In genomic region chr16:3056336-3057180, GRCh38 we compare ENCODE assay signal across 18 cellular contexts. TPM values are rescaled to one million over a fixed set of nuclear protein-coding genes. Genes with fewer than 3 reads are reported as not detected.
DNase-seq lines count a peak whose midpoint lies in the region; ATAC-seq, FAIRE-seq and TF ChIP-seq lines count a peak whose summit lies in the region.
"Had no signal": no experiment of that assay in that cellular context is flagged by ENCODE, and none has a peak within 500 bp of the region (broad histone marks: within the 10 kb centered on the region; RNA-seq: fewer than 3 reads in every experiment).

No MANE protein-coding gene starts in this region.

- no peaks in the 10 kb centered on the region for H3K9me3 Mint-ChIP-seq in central memory CD8-positive, alpha-beta T cell
- H3K9me3 Mint-ChIP-seq in stimulated activated effector memory CD8-positive, alpha-beta T cell treated with anti-CD3 and anti-CD28 coated beads, Interleukin-12 subunit alpha, Interleukin-12 subunit beta, amount 100 ng/mL, for 72 hours, result no peaks in the 10 kb centered on the region
- no peaks in the 10 kb centered on the region for H3K9me3 Mint-ChIP-seq in naive thymus-derived CD4-positive, alpha-beta T cell

- in situ Hi-C loops in HepG2 (cut with HindIII; ENCODE audit: extremely low pct_ligation_motif_present, low pct_unique_long_range_greater_than_20kb), result no loop called here

- H3K4me1 Mint-ChIP-seq in T-helper 17 cell, result peaks cover 27% of the 10 kb centered on the region
- H3K4me1 Mint-ChIP-seq in central memory CD8-positive, alpha-beta T cell, result peaks cover 45% of the 10 kb centered on the region
- peaks cover 69% of the 10 kb centered on the region for H3K4me1 Mint-ChIP-seq in stimulated activated effector memory CD8-positive, alpha-beta T cell treated with anti-CD3 and anti-CD28 coated beads, Interleukin-12 subunit alpha, Interleukin-12 subunit beta, amount 100 ng/mL, for 72 hours
- peaks cover 23 to 60% (median 43%) of the 10 kb centered on the region in 7 donors for H3K4me1 Mint-ChIP-seq in naive thymus-derived CD4-positive, alpha-beta T cell

- ATAC-seq in HepG2 (no peak), right lobe of liver (no peak), T-helper 17 cell (no peak)
- no peak for ATAC-seq in central memory CD8-positive, alpha-beta T cell (replicated peaks; ENCODE audit: extremely low read depth, poor library complexity, severe bottlenecking)
- ATAC-seq in stimulated activated effector memory CD8-positive, alpha-beta T cell treated with anti-CD3 and anti-CD28 coated beads, Interleukin-12 subunit alpha, Interleukin-12 subunit beta, amount 100 ng/mL, for 72 hours, result no peak
- no peak for ATAC-seq in naive thymus-derived CD4-positive, alpha-beta T cell
- ATAC-seq: PC-3 had no signal

- H3K9ac ChIP-seq in HepG2 (ENCODE audit: insufficient read depth, low read depth, low read length), result no peak overlapping the region

- 80% methylated on average over 14 of the region's 19 CpGs for WGBS in HepG2 (ENCODE audit: low lambda C conversion rate)
- WGBS in right lobe of liver (ENCODE audit: insufficient coverage, low coverage, low lambda C conversion rate, missing lambda C conversion rate), result 87% methylated on average over 10 of the region's 19 CpGs
- 94% methylated on average over 19 of the region's 19 CpGs for WGBS in hepatocyte (ENCODE audit: low lambda C conversion rate, missing lambda C conversion rate)

- no peak overlapping the region for H3K27ac ChIP-seq in HepG2 (ENCODE audit: extremely low read length, insufficient read depth, low read length)
- no peak overlapping the region for H3K27ac ChIP-seq in right lobe of liver
- no peak overlapping the region for H3K27ac ChIP-seq in naive thymus-derived CD4-positive, alpha-beta T cell (ENCODE audit: low read depth, low read length)
- H3K27ac ChIP-seq in hepatocyte, result no peak overlapping the region
- H3K27ac ChIP-seq: left ventricle myocardium inferior, SJCRH30, WERI-Rb-1 had no signal

- H3K9me3 ChIP-seq in HepG2 (ENCODE audit: low read length), result no peaks in the 10 kb centered on the region
- no peaks in the 10 kb centered on the region for H3K9me3 ChIP-seq in right lobe of liver
- no peaks in the 10 kb centered on the region for H3K9me3 ChIP-seq in T-helper 17 cell (ENCODE audit: control insufficient read depth, low read length, poor library complexity, severe bottlenecking)
- no peaks in the 10 kb centered on the region for H3K9me3 ChIP-seq in naive thymus-derived CD4-positive, alpha-beta T cell (ENCODE audit: control insufficient read depth in 2 of 3, low read length in 3 of 3)
- no peaks in the 10 kb centered on the region for H3K9me3 ChIP-seq in hepatocyte (ENCODE audit: low read depth)
- H3K9me3 ChIP-seq: left ventricle myocardium inferior, SJCRH30 had no signal

- DNase-seq in HepG2 (ENCODE audit: low spot score) (no peak), right lobe of liver (no peak), T-helper 17 cell (no peak), hepatocyte (ENCODE audit: low spot score) (no peak), GM10248 (ENCODE audit: extremely low spot score) (no peak)
- no peak for DNase-seq in central memory CD8-positive, alpha-beta T cell (ENCODE audit: low spot score in 2 of 2)
- no peak for DNase-seq in stimulated activated effector memory CD8-positive, alpha-beta T cell treated with anti-CD3 and anti-CD28 coated beads, Interleukin-12 subunit alpha, Interleukin-12 subunit beta, amount 100 ng/mL, for 72 hours (ENCODE audit: low spot score in 2 of 2)
- no peak for DNase-seq in naive thymus-derived CD4-positive, alpha-beta T cell
- DNase-seq: activated naive CD4-positive, alpha-beta T cell; left ventricle myocardium inferior; NCI-H1092 treated with DMSO at 0.1 percent for 48 hours; NCI-H2029 treated with DMSO at 0.1 percent for 48 hours; PC-3; SJCRH30; stimulated activated CD4-positive, alpha-beta T cell treated with anti-CD3 and anti-CD28 coated beads, Interleukin-4, amount 100 ng/mL, for 24 hours; WERI-Rb-1 had no signal

- H2AFZ ChIP-seq in HepG2 (ENCODE audit: low read length) (no peak overlapping the region), hepatocyte (no peak overlapping the region)

- H3K4me3 ChIP-seq in HepG2 (replicated peaks in 1 of 3; ENCODE audit: insufficient read depth in 1 of 3, low read depth in 2 of 3, low read length in 3 of 3), result no peak overlapping the region
- no peak overlapping the region for H3K4me3 ChIP-seq in right lobe of liver
- no peak overlapping the region for H3K4me3 ChIP-seq in naive thymus-derived CD4-positive, alpha-beta T cell (ENCODE audit: low read length)
- H3K4me3 ChIP-seq in hepatocyte, result no peak overlapping the region
- H3K4me3 ChIP-seq: left ventricle myocardium inferior, SJCRH30 had no signal

- BruUV-seq in HepG2 (replicated peaks; lab: Mats Ljungman, UMichigan), result no TSS peak

- no peak for FAIRE-seq in HepG2 (lab: Jason Lieb, UNC)
- FAIRE-seq: colon had no signal

- no peaks in the 10 kb centered on the region for H3K36me3 ChIP-seq in HepG2 (replicated peaks in 1 of 2; ENCODE audit: control insufficient read depth in 1 of 2, insufficient read depth in 2 of 2, low read length in 2 of 2)
- no peaks in the 10 kb centered on the region for H3K36me3 ChIP-seq in right lobe of liver
- peaks cover 0 to 10% (median 0%) of the 10 kb centered on the region in 3 experiments for H3K36me3 ChIP-seq in naive thymus-derived CD4-positive, alpha-beta T cell (ENCODE audit: control insufficient read depth in 2 of 3, insufficient read depth in 3 of 3, low read length in 3 of 3)
- no peaks in the 10 kb centered on the region for H3K36me3 ChIP-seq in hepatocyte (replicated peaks; ENCODE audit: insufficient read depth, low read depth)
- H3K36me3 ChIP-seq: left ventricle myocardium inferior, SJCRH30, WERI-Rb-1 had no signal

- H3K4me3 Mint-ChIP-seq in T-helper 17 cell, result peak overlapping the region; percentile 21
- peak overlapping the region; percentile 88 for H3K4me3 Mint-ChIP-seq in central memory CD8-positive, alpha-beta T cell
- H3K4me3 Mint-ChIP-seq in stimulated activated effector memory CD8-positive, alpha-beta T cell treated with anti-CD3 and anti-CD28 coated beads, Interleukin-12 subunit alpha, Interleukin-12 subunit beta, amount 100 ng/mL, for 72 hours, result peak overlapping the region; percentile 77
- peak overlapping the region in 5 of 10 donors; percentile 54 to 94 (median 88) for H3K4me3 Mint-ChIP-seq in naive thymus-derived CD4-positive, alpha-beta T cell

- POLR2A ChIA-PET in HepG2 (lab: Yijun Ruan, JAX), result interaction anchor here (1.6 kb wide), 1 partner anchor 36 kb away, joined by 3 read pairs; the partner anchor contains the start of gene TNFRSF12A
- POLR2A ChIA-PET in naive thymus-derived CD4-positive, alpha-beta T cell (lab: Charles Lee), result interaction anchor here (0.5 to 1.7 kb wide), 3 partner anchors 9 to 112 kb away, joined by 3 to 7 read pairs (median 5); no protein-coding TSS in a partner anchor
- POLR2A ChIA-PET in GM10248 (lab: Yijun Ruan, JAX), result no interaction called here

- TF ChIP-seq POLR2A in HepG2 (IDR thresholded peaks at IDR 0.05; ENCODE audit: insufficient read depth in 1 of 2, low read depth in 2 of 2, low read length in 2 of 2) (no peak), right lobe of liver (IDR thresholded peaks at IDR 0.05) (no peak)

- CTCF ChIA-PET in HepG2 (lab: Yijun Ruan, JAX; ENCODE audit: low intra/inter-chr PET ratio, low total read pairs), result no interaction called here
- CTCF ChIA-PET in naive thymus-derived CD4-positive, alpha-beta T cell (lab: Charles Lee), result interaction anchor here (0.7 to 13.9 kb wide), 3 partner anchors 28 to 606 kb away, joined by 3 to 244 read pairs (median 4); partner anchors contain the start of gene ZNF213
- CTCF ChIA-PET in GM10248 (lab: Yijun Ruan, JAX), result interaction anchor here (0.9 to 2.7 kb wide), 3 partner anchors 19 to 73 kb away, joined by 3 to 9 read pairs (median 9); no protein-coding TSS in a partner anchor

- H3K27me3 Mint-ChIP-seq in T-helper 17 cell, result no peaks in the 10 kb centered on the region
- H3K27me3 Mint-ChIP-seq in central memory CD8-positive, alpha-beta T cell, result no peaks in the 10 kb centered on the region
- H3K27me3 Mint-ChIP-seq in naive thymus-derived CD4-positive, alpha-beta T cell, result no peaks in the 10 kb centered on the region

- no peak for TF ChIP-seq RAD21 in HepG2 (CRISPR knock-in tag; IDR thresholded peaks at IDR 0.05)

- H3K79me2 ChIP-seq in HepG2 (ENCODE audit: insufficient read depth, low read length) (no peaks in the 10 kb centered on the region), hepatocyte (no peaks in the 10 kb centered on the region)

- H3K27me3 ChIP-seq in HepG2 (ENCODE audit: control insufficient read depth in 1 of 2, insufficient read depth in 2 of 2, low read length in 2 of 2), result peaks cover 0 to under 1% of the 10 kb centered on the region in 2 experiments; a peak in 1 of 5 replicates
- no peaks in the 10 kb centered on the region for H3K27me3 ChIP-seq in right lobe of liver
- no peaks in the 10 kb centered on the region for H3K27me3 ChIP-seq in naive thymus-derived CD4-positive, alpha-beta T cell (ENCODE audit: control insufficient read depth in 2 of 2, insufficient read depth in 2 of 2, low read length in 2 of 2)
- H3K27me3 ChIP-seq in hepatocyte, result no peaks in the 10 kb centered on the region
- H3K27me3 ChIP-seq: SJCRH30 had no signal

- no peak for TF ChIP-seq EP300 in HepG2 (IDR thresholded peaks at IDR 0.05; ENCODE audit: low read depth in 2 of 2, low read length in 2 of 2)
- no peak for TF ChIP-seq EP300 in HepG2 (CRISPR knock-in tag; IDR thresholded peaks at IDR 0.05; ENCODE audit: borderline replicate concordance)

- no peak for TF ChIP-seq CTCF in HepG2 (CRISPR knock-in tag; IDR thresholded peaks at IDR 0.05)
- TF ChIP-seq CTCF in right lobe of liver (IDR thresholded peaks at IDR 0.05), result no peak
- TF ChIP-seq CTCF in hepatocyte (IDR thresholded peaks at IDR 0.05; ENCODE audit: poor library complexity), result no peak
- TF ChIP-seq CTCF in GM10248 (IDR thresholded peaks at IDR 0.05; ENCODE audit: control extremely low read depth, extremely low read depth, low read depth, missing control alignments), result no peak

- H3K9me2 ChIP-seq in hepatocyte (replicated peaks; ENCODE audit: insufficient read depth), result no peaks in the 10 kb centered on the region

- intact Hi-C loops in HepG2 (cut with micrococcal nuclease; ENCODE audit: unreplicated experiment) (no loop called here), right lobe of liver (cut with DNase I) (no loop called here)
- intact Hi-C loops in naive thymus-derived CD4-positive, alpha-beta T cell (cut with micrococcal nuclease), result no loop called here

- H3K27ac Mint-ChIP-seq in T-helper 17 cell, result peak overlapping the region; percentile 74
- H3K27ac Mint-ChIP-seq in central memory CD8-positive, alpha-beta T cell (ENCODE audit: low read depth), result peak overlapping the region; percentile 83
- peak overlapping the region; percentile 90 for H3K27ac Mint-ChIP-seq in stimulated activated effector memory CD8-positive, alpha-beta T cell treated with anti-CD3 and anti-CD28 coated beads, Interleukin-12 subunit alpha, Interleukin-12 subunit beta, amount 100 ng/mL, for 72 hours
- H3K27ac Mint-ChIP-seq in naive thymus-derived CD4-positive, alpha-beta T cell, result peak overlapping the region in 2 of 9 donors; percentile 24 to 93

- H4K20me1 ChIP-seq in HepG2 (ENCODE audit: insufficient read depth, low read length), result no peaks in the 10 kb centered on the region
- H4K20me1 ChIP-seq in hepatocyte (ENCODE audit: insufficient read depth, poor library complexity, severe bottlenecking), result no peaks in the 10 kb centered on the region

- peaks cover 5% of the 10 kb centered on the region for H3K36me3 Mint-ChIP-seq in T-helper 17 cell (ENCODE audit: low read depth)
- peaks cover 8% of the 10 kb centered on the region for H3K36me3 Mint-ChIP-seq in central memory CD8-positive, alpha-beta T cell (ENCODE audit: insufficient read depth)
- peaks cover 69% of the 10 kb centered on the region for H3K36me3 Mint-ChIP-seq in stimulated activated effector memory CD8-positive, alpha-beta T cell treated with anti-CD3 and anti-CD28 coated beads, Interleukin-12 subunit alpha, Interleukin-12 subunit beta, amount 100 ng/mL, for 72 hours
- H3K36me3 Mint-ChIP-seq in naive thymus-derived CD4-positive, alpha-beta T cell, result peaks cover 0 to 47% (median 3%) of the 10 kb centered on the region in 5 donors

- H3K4me2 ChIP-seq in HepG2 (ENCODE audit: low read depth, low read length), result no peak overlapping the region
- H3K4me2 ChIP-seq in hepatocyte, result no peak overlapping the region

- H3K4me1 ChIP-seq in HepG2 (ENCODE audit: insufficient read depth, low read length) (peaks cover 14% of the 10 kb centered on the region), right lobe of liver (peaks cover 0 to 17% (median 3%) of the 10 kb centered on the region in 4 donors), hepatocyte (ENCODE audit: insufficient read depth) (peaks cover 9% of the 10 kb centered on the region)
- H3K4me1 ChIP-seq in naive thymus-derived CD4-positive, alpha-beta T cell (ENCODE audit: control insufficient read depth in 2 of 2, insufficient read depth in 2 of 2, low read length in 2 of 2), result peaks cover 25 to 46% of the 10 kb centered on the region in 2 donors

RNA-seq across cellular contexts. Expression of gene IL32, which starts 8.9 kb away (rescaled TPM):
- 115 and 127 TPM in 2 replicates for total RNA-seq in HepG2 (2016; rRNA removed; fragmentation: Illumina TruSeq; extraction: Trizol)
- 34.9 and 36.3 TPM in 2 replicates for total RNA-seq in HepG2 (2016; cell fraction: cytosol; rRNA removed; fragmentation: Illumina TruSeq; extraction: Trizol; ENCODE audit: low read depth)
- 122 and 128 TPM in 2 replicates for total RNA-seq in HepG2 (2016; cell fraction: insoluble cytoplasmic fraction; rRNA removed; fragmentation: Illumina TruSeq; extraction: Trizol)
- total RNA-seq in HepG2 (2016; cell fraction: membrane; rRNA removed; fragmentation: Illumina TruSeq; extraction: Trizol), result 38.8 and 44.9 TPM in 2 replicates
- 61.4 and 65.7 TPM in 2 replicates for total RNA-seq in HepG2 (2016; cell fraction: nucleus; rRNA removed; fragmentation: Illumina TruSeq; extraction: Trizol)
- 165 and 258 TPM in 2 replicates for polyA plus RNA-seq in HepG2 (2011; rRNA removed)
- 234 and 307 TPM in 2 replicates for polyA plus RNA-seq in HepG2 (2011; cell fraction: cytosol; rRNA removed)
- polyA plus RNA-seq in HepG2 (2011; cell fraction: nucleus; rRNA removed), result 204 and 358 TPM in 2 replicates
- 293 and 476 TPM in 2 replicates for polyA plus RNA-seq in HepG2 (2012)
- polyA plus RNA-seq in HepG2 (2016; cell fraction: cytosol; fragmentation: Illumina TruSeq; extraction: Trizol; ENCODE audit: low read depth), result 97.2 and 118 TPM in 2 replicates
- 284 and 327 TPM in 2 replicates for polyA plus RNA-seq in HepG2 (2016; cell fraction: insoluble cytoplasmic fraction; fragmentation: Illumina TruSeq; extraction: Trizol; ENCODE audit: low read depth)
- polyA plus RNA-seq in HepG2 (2016; cell fraction: membrane; fragmentation: Illumina TruSeq; extraction: Trizol; ENCODE audit: low read depth), result 84.7 and 107 TPM in 2 replicates
- polyA plus RNA-seq in HepG2 (2016; cell fraction: nucleus; fragmentation: Illumina TruSeq; extraction: Trizol; ENCODE audit: insufficient read depth, low read depth), result 211 and 224 TPM in 2 replicates
- polyA minus RNA-seq in HepG2 (2011; rRNA and poly(A)+ RNA removed; ENCODE audit: low replicate concordance), result 6.3 and 96.8 TPM in 2 replicates
- 73.6 and 109 TPM in 2 replicates for polyA minus RNA-seq in HepG2 (2011; cell fraction: cytosol; rRNA and poly(A)+ RNA removed)
- polyA minus RNA-seq in HepG2 (2011; cell fraction: nucleus; rRNA and poly(A)+ RNA removed), result 73.1 and 123 TPM in 2 replicates
- total RNA-seq in right lobe of liver, result 1,000 to 10,000 TPM in 2 of 6 experiments, 100 to 1,000 TPM in 4; 204 to 1,268 (median 669) TPM
- total RNA-seq in T-helper 17 cell, result 1,000 to 10,000 TPM; 1,099 to 1,147 TPM
- 1,000 to 10,000 TPM in 1 of 5 experiments, 100 to 1,000 TPM in 4; 351 to 3,697 (median 587) TPM for total RNA-seq in naive thymus-derived CD4-positive, alpha-beta T cell
- polyA plus RNA-seq in naive thymus-derived CD4-positive, alpha-beta T cell, result 1,000 to 10,000 TPM; 1,418 to 1,605 TPM
- 82.0 and 110 TPM in 2 replicates for total RNA-seq in hepatocyte
- polyA plus RNA-seq in hepatocyte, result 124 and 131 TPM in 2 replicates

RNA-seq across cellular contexts. Expression of gene MMP25, which starts 10.2 kb away (rescaled TPM):
- total RNA-seq in HepG2 (2016; rRNA removed; fragmentation: Illumina TruSeq; extraction: Trizol) (0.04 TPM in 1 of 2 replicates, not detected in the other), right lobe of liver (1 to 10 TPM; 1.3 to 2.0 (median 1.6) TPM), T-helper 17 cell (1 to 10 TPM; 1.4 to 1.5 TPM), hepatocyte (0.60 TPM in 1 of 2 replicates, not detected in the other)
- 0.18 TPM in 1 of 2 replicates, not detected in the other for total RNA-seq in HepG2 (2016; cell fraction: cytosol; rRNA removed; fragmentation: Illumina TruSeq; extraction: Trizol; ENCODE audit: low read depth)
- 0.02 TPM in 1 of 2 replicates, not detected in the other for total RNA-seq in HepG2 (2016; cell fraction: insoluble cytoplasmic fraction; rRNA removed; fragmentation: Illumina TruSeq; extraction: Trizol)
- total RNA-seq in HepG2 (2016; cell fraction: membrane; rRNA removed; fragmentation: Illumina TruSeq; extraction: Trizol), result 0.15 and 0.17 TPM in 2 replicates
- not detected in 2 replicates for total RNA-seq in HepG2 (2016; cell fraction: nucleus; rRNA removed; fragmentation: Illumina TruSeq; extraction: Trizol)
- polyA plus RNA-seq in HepG2 (2011; rRNA removed) (0.07 and 0.08 TPM in 2 replicates), hepatocyte (6.3 and 8.7 TPM in 2 replicates)
- polyA plus RNA-seq in HepG2 (2011; cell fraction: cytosol; rRNA removed), result 0.04 TPM in 1 of 2 replicates, not detected in the other
- polyA plus RNA-seq in HepG2 (2011; cell fraction: nucleus; rRNA removed), result 0.14 and 0.21 TPM in 2 replicates
- 0.09 and 0.27 TPM in 2 replicates for polyA plus RNA-seq in HepG2 (2012)
- polyA plus RNA-seq in HepG2 (2016; cell fraction: cytosol; fragmentation: Illumina TruSeq; extraction: Trizol; ENCODE audit: low read depth), result not detected in 2 replicates
- not detected in 2 replicates for polyA plus RNA-seq in HepG2 (2016; cell fraction: insoluble cytoplasmic fraction; fragmentation: Illumina TruSeq; extraction: Trizol; ENCODE audit: low read depth)
- polyA plus RNA-seq in HepG2 (2016; cell fraction: membrane; fragmentation: Illumina TruSeq; extraction: Trizol; ENCODE audit: low read depth), result not detected in 2 replicates
- not detected in 2 replicates for polyA plus RNA-seq in HepG2 (2016; cell fraction: nucleus; fragmentation: Illumina TruSeq; extraction: Trizol; ENCODE audit: insufficient read depth, low read depth)
- polyA minus RNA-seq in HepG2 (2011; rRNA and poly(A)+ RNA removed; ENCODE audit: low replicate concordance), result 0.12 and 0.19 TPM in 2 replicates
- polyA minus RNA-seq in HepG2 (2011; cell fraction: cytosol; rRNA and poly(A)+ RNA removed), result not detected in 2 replicates
- 0.12 and 0.13 TPM in 2 replicates for polyA minus RNA-seq in HepG2 (2011; cell fraction: nucleus; rRNA and poly(A)+ RNA removed)
- 10 to 100 TPM in 2 of 5 experiments, 1 to 10 TPM in 1, under 1 TPM in 2; 0.73 to 64.4 (median 3.7) TPM for total RNA-seq in naive thymus-derived CD4-positive, alpha-beta T cell
- under 1 TPM; 0.64 to 0.93 TPM for polyA plus RNA-seq in naive thymus-derived CD4-positive, alpha-beta T cell

RNA-seq across cellular contexts. Expression of gene BICDL2, which starts 19.8 kb away (rescaled TPM):
- total RNA-seq in HepG2 (2016; rRNA removed; fragmentation: Illumina TruSeq; extraction: Trizol) (not detected in 2 replicates), right lobe of liver (under 1 TPM in 5 of 6 experiments, not detected in 1; 0.11 to 0.58 (median 0.48) TPM), T-helper 17 cell (not detected), hepatocyte (10.0 and 12.3 TPM in 2 replicates)
- total RNA-seq in HepG2 (2016; cell fraction: cytosol; rRNA removed; fragmentation: Illumina TruSeq; extraction: Trizol; ENCODE audit: low read depth), result not detected in 2 replicates
- total RNA-seq in HepG2 (2016; cell fraction: insoluble cytoplasmic fraction; rRNA removed; fragmentation: Illumina TruSeq; extraction: Trizol), result not detected in 2 replicates
- total RNA-seq in HepG2 (2016; cell fraction: membrane; rRNA removed; fragmentation: Illumina TruSeq; extraction: Trizol), result not detected in 2 replicates
- total RNA-seq in HepG2 (2016; cell fraction: nucleus; rRNA removed; fragmentation: Illumina TruSeq; extraction: Trizol), result not detected in 2 replicates
- polyA plus RNA-seq in HepG2 (2011; rRNA removed) (0.12 and 0.18 TPM in 2 replicates), hepatocyte (11.8 and 12.8 TPM in 2 replicates)
- polyA plus RNA-seq in HepG2 (2011; cell fraction: cytosol; rRNA removed), result 0.10 and 0.28 TPM in 2 replicates
- 0.26 and 0.31 TPM in 2 replicates for polyA plus RNA-seq in HepG2 (2011; cell fraction: nucleus; rRNA removed)
- polyA plus RNA-seq in HepG2 (2012), result 0.12 TPM in 1 of 2 replicates, not detected in the other
- polyA plus RNA-seq in HepG2 (2016; cell fraction: cytosol; fragmentation: Illumina TruSeq; extraction: Trizol; ENCODE audit: low read depth), result not detected in 2 replicates
- not detected in 2 replicates for polyA plus RNA-seq in HepG2 (2016; cell fraction: insoluble cytoplasmic fraction; fragmentation: Illumina TruSeq; extraction: Trizol; ENCODE audit: low read depth)
- polyA plus RNA-seq in HepG2 (2016; cell fraction: membrane; fragmentation: Illumina TruSeq; extraction: Trizol; ENCODE audit: low read depth), result not detected in 2 replicates
- polyA plus RNA-seq in HepG2 (2016; cell fraction: nucleus; fragmentation: Illumina TruSeq; extraction: Trizol; ENCODE audit: insufficient read depth, low read depth), result not detected in 2 replicates
- 0.12 TPM in 1 of 2 replicates, not detected in the other for polyA minus RNA-seq in HepG2 (2011; rRNA and poly(A)+ RNA removed; ENCODE audit: low replicate concordance)
- not detected in 2 replicates for polyA minus RNA-seq in HepG2 (2011; cell fraction: cytosol; rRNA and poly(A)+ RNA removed)
- not detected in 2 replicates for polyA minus RNA-seq in HepG2 (2011; cell fraction: nucleus; rRNA and poly(A)+ RNA removed)
- total RNA-seq in naive thymus-derived CD4-positive, alpha-beta T cell, result 1 to 10 TPM in 1 of 5 experiments, not detected in 4; 1.0 TPM
- polyA plus RNA-seq in naive thymus-derived CD4-positive, alpha-beta T cell, result not detected
- total RNA-seq: LHCN-M2, SJCRH30 had no signal

RNA-seq across cellular contexts. Expression of gene THOC6, which starts 32.7 kb away (rescaled TPM):
- total RNA-seq in HepG2 (2016; rRNA removed; fragmentation: Illumina TruSeq; extraction: Trizol) (37.0 TPM in 2 replicates), right lobe of liver (10 to 100 TPM in 2 of 6 experiments, 1 to 10 TPM in 4; 7.7 to 15.7 (median 9.7) TPM), T-helper 17 cell (10 to 100 TPM; 21.3 to 23.7 TPM), hepatocyte (35.6 and 41.2 TPM in 2 replicates)
- 28.6 and 34.8 TPM in 2 replicates for total RNA-seq in HepG2 (2016; cell fraction: cytosol; rRNA removed; fragmentation: Illumina TruSeq; extraction: Trizol; ENCODE audit: low read depth)
- total RNA-seq in HepG2 (2016; cell fraction: insoluble cytoplasmic fraction; rRNA removed; fragmentation: Illumina TruSeq; extraction: Trizol), result 32.0 and 40.9 TPM in 2 replicates
- 37.8 and 51.5 TPM in 2 replicates for total RNA-seq in HepG2 (2016; cell fraction: membrane; rRNA removed; fragmentation: Illumina TruSeq; extraction: Trizol)
- 22.9 TPM in 2 replicates for total RNA-seq in HepG2 (2016; cell fraction: nucleus; rRNA removed; fragmentation: Illumina TruSeq; extraction: Trizol)
- polyA plus RNA-seq in HepG2 (2011; rRNA removed) (32.1 and 33.5 TPM in 2 replicates), hepatocyte (79.4 and 86.2 TPM in 2 replicates)
- polyA plus RNA-seq in HepG2 (2011; cell fraction: cytosol; rRNA removed), result 25.6 and 35.3 TPM in 2 replicates
- 116 and 131 TPM in 2 replicates for polyA plus RNA-seq in HepG2 (2011; cell fraction: nucleus; rRNA removed)
- 28.1 and 32.9 TPM in 2 replicates for polyA plus RNA-seq in HepG2 (2012)
- 33.8 and 44.7 TPM in 2 replicates for polyA plus RNA-seq in HepG2 (2016; cell fraction: cytosol; fragmentation: Illumina TruSeq; extraction: Trizol; ENCODE audit: low read depth)
- polyA plus RNA-seq in HepG2 (2016; cell fraction: insoluble cytoplasmic fraction; fragmentation: Illumina TruSeq; extraction: Trizol; ENCODE audit: low read depth), result 43.4 and 44.7 TPM in 2 replicates
- polyA plus RNA-seq in HepG2 (2016; cell fraction: membrane; fragmentation: Illumina TruSeq; extraction: Trizol; ENCODE audit: low read depth), result 37.0 and 50.8 TPM in 2 replicates
- 55.2 and 56.2 TPM in 2 replicates for polyA plus RNA-seq in HepG2 (2016; cell fraction: nucleus; fragmentation: Illumina TruSeq; extraction: Trizol; ENCODE audit: insufficient read depth, low read depth)
- 39.0 and 64.3 TPM in 2 replicates for polyA minus RNA-seq in HepG2 (2011; rRNA and poly(A)+ RNA removed; ENCODE audit: low replicate concordance)
- polyA minus RNA-seq in HepG2 (2011; cell fraction: cytosol; rRNA and poly(A)+ RNA removed), result 13.7 and 16.5 TPM in 2 replicates
- 23.3 and 24.7 TPM in 2 replicates for polyA minus RNA-seq in HepG2 (2011; cell fraction: nucleus; rRNA and poly(A)+ RNA removed)
- total RNA-seq in naive thymus-derived CD4-positive, alpha-beta T cell, result 10 to 100 TPM; 25.3 to 55.5 (median 26.0) TPM
- polyA plus RNA-seq in naive thymus-derived CD4-positive, alpha-beta T cell, result 10 to 100 TPM; 46.3 to 60.6 TPM

RNA-seq across cellular contexts. Expression of gene HCFC1R1, which starts 32.8 kb away (rescaled TPM):
- 8.3 and 16.1 TPM in 2 replicates for total RNA-seq in HepG2 (2016; rRNA removed; fragmentation: Illumina TruSeq; extraction: Trizol)
- total RNA-seq in HepG2 (2016; cell fraction: cytosol; rRNA removed; fragmentation: Illumina TruSeq; extraction: Trizol; ENCODE audit: low read depth), result 37.5 and 42.2 TPM in 2 replicates
- 13.2 and 13.5 TPM in 2 replicates for total RNA-seq in HepG2 (2016; cell fraction: insoluble cytoplasmic fraction; rRNA removed; fragmentation: Illumina TruSeq; extraction: Trizol)
- total RNA-seq in HepG2 (2016; cell fraction: membrane; rRNA removed; fragmentation: Illumina TruSeq; extraction: Trizol), result 20.6 and 28.5 TPM in 2 replicates
- total RNA-seq in HepG2 (2016; cell fraction: nucleus; rRNA removed; fragmentation: Illumina TruSeq; extraction: Trizol), result 8.9 and 10.2 TPM in 2 replicates
- polyA plus RNA-seq in HepG2 (2011; rRNA removed), result 13.8 and 18.3 TPM in 2 replicates
- polyA plus RNA-seq in HepG2 (2011; cell fraction: cytosol; rRNA removed), result 10.4 and 22.3 TPM in 2 replicates
- polyA plus RNA-seq in HepG2 (2011; cell fraction: nucleus; rRNA removed), result 15.6 and 17.0 TPM in 2 replicates
- 21.9 and 22.5 TPM in 2 replicates for polyA plus RNA-seq in HepG2 (2012)
- polyA plus RNA-seq in HepG2 (2016; cell fraction: cytosol; fragmentation: Illumina TruSeq; extraction: Trizol; ENCODE audit: low read depth), result 78.3 and 82.9 TPM in 2 replicates
- 22.8 and 27.5 TPM in 2 replicates for polyA plus RNA-seq in HepG2 (2016; cell fraction: insoluble cytoplasmic fraction; fragmentation: Illumina TruSeq; extraction: Trizol; ENCODE audit: low read depth)
- 50.2 and 52.2 TPM in 2 replicates for polyA plus RNA-seq in HepG2 (2016; cell fraction: membrane; fragmentation: Illumina TruSeq; extraction: Trizol; ENCODE audit: low read depth)
- 27.0 and 28.5 TPM in 2 replicates for polyA plus RNA-seq in HepG2 (2016; cell fraction: nucleus; fragmentation: Illumina TruSeq; extraction: Trizol; ENCODE audit: insufficient read depth, low read depth)
- 10.3 and 23.2 TPM in 2 replicates for polyA minus RNA-seq in HepG2 (2011; rRNA and poly(A)+ RNA removed; ENCODE audit: low replicate concordance)
- polyA minus RNA-seq in HepG2 (2011; cell fraction: cytosol; rRNA and poly(A)+ RNA removed), result 8.5 and 9.0 TPM in 2 replicates
- polyA minus RNA-seq in HepG2 (2011; cell fraction: nucleus; rRNA and poly(A)+ RNA removed), result 1.9 and 2.8 TPM in 2 replicates
- total RNA-seq in right lobe of liver, result 10 to 100 TPM in 5 of 6 experiments, 1 to 10 TPM in 1; 9.7 to 14.6 (median 12.1) TPM
- total RNA-seq in T-helper 17 cell, result 10 to 100 TPM; 10.6 to 14.4 TPM
- total RNA-seq in naive thymus-derived CD4-positive, alpha-beta T cell, result 10 to 100 TPM; 11.5 to 29.6 (median 14.9) TPM
- polyA plus RNA-seq in naive thymus-derived CD4-positive, alpha-beta T cell, result 10 to 100 TPM; 12.0 to 24.6 TPM
- total RNA-seq in hepatocyte, result 19.7 and 35.7 TPM in 2 replicates
- polyA plus RNA-seq in hepatocyte, result 158 and 201 TPM in 2 replicates
